Comparison of ENCODE assay signal across 8 cellular contexts in genomic region chr12:92987846-92988621, GRCh38. TPM values are rescaled to one million over a fixed set of nuclear protein-coding genes. Genes with fewer than 3 reads are reported as not detected.
DNase-seq lines count a peak whose midpoint lies in the region; ATAC-seq and TF ChIP-seq lines count a peak whose summit lies in the region.

No MANE protein-coding gene starts in this region.

- no peak overlapping the region for H3K4me3 ChIP-seq in heart right ventricle

- H3K27me3 ChIP-seq in heart right ventricle = no peaks in the 10 kb centered on the region

- H3K9me3 ChIP-seq in heart right ventricle = peaks cover 0 to 16% (median under 1%) of the 10 kb centered on the region in 11 donors

- H3K36me3 ChIP-seq in heart right ventricle = no peaks in the 10 kb centered on the region

- DNase-seq in Right ventricle myocardium inferior (ENCODE audit: missing footprints) (no peak), cardiac septum (ENCODE audit: low spot score) (no peak), SIG-M5 treated with dmso at 0.1 percent for 504 hours (lab: John Stamatoyannopoulos, UW; ENCODE audit: unreplicated experiment) (peak; percentile 99), heart right ventricle (peak; percentile 15 to 25), NCI-H2107 (lab: John Stamatoyannopoulos, UW) (no peak), glomerular visceral epithelial cell (ENCODE audit: extremely low spot score) (no peak)
- DNase-seq in stimulated activated CD4-positive, alpha-beta T cell treated with anti-CD3 and anti-CD28 coated beads, Interleukin-4, amount 100 ng/mL, for 24 hours = peak; percentile 14

- peaks cover 0 to 21% (median 9%) of the 10 kb centered on the region in 9 donors for H3K4me1 ChIP-seq in heart right ventricle

- H3K27ac ChIP-seq in heart right ventricle = peak overlapping the region in 9 of 10 donors; percentile 30 to 77 (median 52)

- WGBS in heart right ventricle, 2 donors = 74 to 75% methylated on average over 4 of the region's 4 CpGs

- ATAC-seq in Right ventricle myocardium inferior = peak; percentile 73
- peak; percentile 68 for ATAC-seq in HG02970 (IDR thresholded peaks at IDR 0.05; ENCODE audit: low FRiP score, unreplicated experiment)
- ATAC-seq in heart right ventricle = peak; percentile 37 to 78 (median 53)

- intact Hi-C loops in Right ventricle myocardium inferior (cut with DNase I) = loop anchor here (1.0 to 5.0 kb wide), 7 partner anchors 72 to 431 kb away; no protein-coding TSS in a partner anchor
- intact Hi-C loops in cardiac septum (cut with DNase I) = loop anchor here (5.0 kb wide), 3 partner anchors 149 to 429 kb away; no protein-coding TSS in a partner anchor
- intact Hi-C loops in heart right ventricle (cut with DNase I) = loop anchor here in 8 of 10 donors (1.0 to 10.0 kb wide), 14 partner anchors 39 to 484 kb away; no protein-coding TSS in a partner anchor

- TF ChIP-seq CTCF in heart right ventricle (IDR thresholded peaks at IDR 0.05) = no peak

RNA-seq across cellular contexts. Expression of gene EEA1, which starts 58.9 kb away (rescaled TPM):
- total RNA-seq in Right ventricle myocardium inferior (25.8 TPM), cardiac septum (34.1 TPM), heart right ventricle (10 to 100 TPM; 21.7 to 41.6 (median 33.8) TPM)
- 1 to 10 TPM; 2.6 to 5.9 TPM for polyA plus RNA-seq in heart right ventricle

Comparison
In these comparisons a context has a peak if more than half of its experiments do, and no peak if none do; other contexts are left out.
1. DNase-seq: peak in SIG-M5 treated with dmso at 0.1 percent for 504 hours (single experiment), heart right ventricle (2 of 2) and stimulated activated CD4-positive, alpha-beta T cell treated with anti-CD3 and anti-CD28 coated beads, Interleukin-4, amount 100 ng/mL, for 24 hours (single experiment); none in Right ventricle myocardium inferior (single experiment), cardiac septum (single experiment), NCI-H2107 (single experiment) and glomerular visceral epithelial cell (single experiment).
2. Peak in every context shown above with its lines, with median percentiles within 50 percentile points of each other: ATAC-seq.